In the genomic region with DNA sequence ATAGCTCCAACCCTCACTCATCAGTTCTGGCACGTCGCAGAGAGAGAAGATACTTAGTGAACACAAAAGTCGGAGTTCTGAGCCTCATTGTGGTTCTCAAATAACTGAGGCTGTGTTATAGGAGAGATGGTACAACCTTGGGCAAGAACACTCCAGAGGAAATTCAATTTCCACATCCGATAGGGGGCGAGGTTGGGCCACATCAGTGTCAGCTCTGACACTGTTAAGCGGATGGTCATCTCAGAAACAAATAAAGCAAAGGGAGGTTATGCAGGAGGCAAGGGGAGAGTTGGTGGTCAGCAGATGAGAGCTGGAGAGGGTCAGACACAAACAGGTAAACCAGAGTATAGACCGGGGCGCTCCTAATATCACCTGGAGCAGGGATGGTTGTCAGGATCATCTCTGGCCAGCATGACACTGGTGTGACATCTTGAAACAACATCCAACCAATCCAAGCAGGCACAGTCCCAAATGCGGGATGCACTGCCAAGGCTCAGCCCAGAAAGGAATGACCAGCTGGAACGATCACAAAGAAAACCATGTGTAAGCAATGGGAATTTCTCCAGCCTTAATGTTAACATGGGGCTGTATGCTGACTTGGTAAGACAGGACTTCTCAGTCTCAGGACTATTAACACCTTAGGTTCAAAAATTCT, we compare ENCODE assay signal across 8 cellular contexts.
DNase-seq lines count a peak whose midpoint lies in the region; ATAC-seq and TF ChIP-seq lines count a peak whose summit lies in the region.

No MANE protein-coding gene starts in this region.

- no peaks in the 10 kb centered on the region for H3K79me2 ChIP-seq in MM.1S (ENCODE audit: low read length)

- H3K4me3 Mint-ChIP-seq in chondrocyte (ENCODE audit: unreplicated experiment), result no peak overlapping the region
- no peak overlapping the region for H3K4me3 Mint-ChIP-seq in nephron

- H3K27ac Mint-ChIP-seq in chondrocyte (ENCODE audit: unreplicated experiment) (no peak overlapping the region), nephron (peak overlapping the region; percentile 37 to 74 (median 43))

- H3K27me3 ChIP-seq in MM.1S (replicated peaks; ENCODE audit: insufficient read depth, low read length), result no peaks in the 10 kb centered on the region

- H4K20me1 ChIP-seq in MM.1S (ENCODE audit: insufficient read depth, low read length), result no peaks in the 10 kb centered on the region

- DNase-seq in ELF-1 (ENCODE audit: low read depth, low spot score) (peak; percentile 70), MM.1S (peak; percentile 29), chondrocyte (ENCODE audit: low spot score) (no peak), superior temporal gyrus (ENCODE audit: extremely low spot score) (no peak), COR-L47 (lab: John Stamatoyannopoulos, UW) (no peak)

- H3K27me3 Mint-ChIP-seq in chondrocyte (ENCODE audit: low read depth) (no peaks in the 10 kb centered on the region), nephron (ENCODE audit: low read depth) (peaks cover 9% of the 10 kb centered on the region)

- H3K4me3 ChIP-seq in MM.1S (ENCODE audit: low read length), result no peak overlapping the region

- no peaks in the 10 kb centered on the region for H3K4me1 ChIP-seq in MM.1S (ENCODE audit: low read length)

- no peaks in the 10 kb centered on the region for H3K9me2 ChIP-seq in MM.1S (replicated peaks; ENCODE audit: insufficient read depth, low read length)

- no peaks in the 10 kb centered on the region for H3F3A ChIP-seq in MM.1S (ENCODE audit: insufficient read depth, low read length)

- no peak overlapping the region for H2AFZ ChIP-seq in MM.1S (ENCODE audit: low read length)

- H3K9me3 Mint-ChIP-seq in chondrocyte (ENCODE audit: low read depth) (no peaks in the 10 kb centered on the region), nephron (no peaks in the 10 kb centered on the region)

- TF ChIP-seq CTCF in MM.1S (IDR thresholded peaks at IDR 0.05; ENCODE audit: low read length), result peak; percentile 36
- TF ChIP-seq CTCF in chondrocyte (IDR thresholded peaks at IDR 0.05), result peak; percentile 68
- TF ChIP-seq CTCF in nephron (IDR thresholded peaks at IDR 0.05; ENCODE audit: unreplicated experiment in 3 of 3), result peak in 1 of 3 experiments; percentile 26

- no peak for ATAC-seq in GM21825 (IDR thresholded peaks at IDR 0.05; ENCODE audit: unreplicated experiment)
- ATAC-seq in HG02981 (IDR thresholded peaks at IDR 0.05; ENCODE audit: unreplicated experiment), result no peak

- H3K27ac ChIP-seq in MM.1S (ENCODE audit: low read length), result no peak overlapping the region

- no peak overlapping the region for H3K9ac ChIP-seq in MM.1S (ENCODE audit: low read length)

- H3K4me2 ChIP-seq in MM.1S (ENCODE audit: low read depth, low read length), result no peak overlapping the region

- H3K4me1 Mint-ChIP-seq in chondrocyte (ENCODE audit: low read depth), result peaks cover 50% of the 10 kb centered on the region
- H3K4me1 Mint-ChIP-seq in nephron, result peaks cover 42% of the 10 kb centered on the region

- H3K9me3 ChIP-seq in MM.1S (replicated peaks; ENCODE audit: insufficient read depth, low read length), result no peaks in the 10 kb centered on the region

- H3K36me3 Mint-ChIP-seq in chondrocyte (ENCODE audit: low read depth) (no peaks in the 10 kb centered on the region), nephron (ENCODE audit: low read depth) (no peaks in the 10 kb centered on the region)

- no peaks in the 10 kb centered on the region for H3K36me3 ChIP-seq in MM.1S (replicated peaks; ENCODE audit: insufficient read depth, low read length)

Comparison
In these comparisons a context has a peak if more than half of its experiments do, and no peak if none do; other contexts are left out.
1. DNase-seq: peak in ELF-1 (single experiment) and MM.1S (single experiment); none in chondrocyte (single experiment), superior temporal gyrus (single experiment) and COR-L47 (single experiment).